ENCODE assay signal across 1 cellular context in genomic region chr2:26010943-26011342, GRCh38.
TF ChIP-seq lines count a peak whose summit lies in the region.

No MANE protein-coding gene starts in this region.

TF ChIP-seq in GM23338, 12 proteins besides CTCF, POLR2A, EP300 and RAD21 (continued from another document):
- TF ChIP-seq ZNF462 (CRISPR knock-in tag; IDR thresholded peaks at IDR 0.05) (no peak), EZH2phosphoT487 (IDR thresholded peaks at IDR 0.05; ENCODE audit: unreplicated experiment) (no peak)
